8 cellular contexts compared by ENCODE assay signal in the genomic region with DNA sequence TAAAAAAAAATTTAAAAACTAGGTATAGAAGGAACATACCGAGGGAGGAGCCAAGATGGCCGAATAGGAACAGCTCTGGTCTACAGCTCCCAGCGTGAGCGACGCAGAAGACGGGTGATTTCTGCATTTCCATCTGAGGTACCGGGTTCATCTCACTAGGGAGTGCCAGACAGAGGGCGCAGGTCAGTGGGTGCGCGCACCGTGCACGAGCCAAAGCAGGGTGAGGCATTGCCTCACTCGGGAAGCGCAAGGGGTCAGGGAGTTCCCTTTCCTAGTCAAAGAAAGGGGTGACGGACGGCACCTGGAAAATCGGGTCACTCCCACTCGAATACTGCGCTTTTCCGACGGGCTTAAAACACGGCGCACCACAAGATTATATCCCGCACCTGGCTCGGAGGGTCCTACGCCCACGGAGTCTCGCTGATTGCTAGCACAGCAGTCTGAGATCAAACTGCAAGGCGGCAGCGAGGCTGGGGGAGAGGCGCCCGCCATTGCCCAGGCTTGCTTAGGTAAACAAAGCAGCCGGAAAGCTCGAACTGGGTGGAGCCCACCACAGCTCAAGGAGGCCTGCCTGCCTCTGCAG. TPM values are rescaled to one million over a fixed set of nuclear protein-coding genes. Genes with fewer than 3 reads are reported as not detected.
DNase-seq lines count a peak whose midpoint lies in the region; ATAC-seq and TF ChIP-seq lines count a peak whose summit lies in the region.
"Not testable (repeated sequence)": the region's sequence is repeated elsewhere in the genome, so short reads cannot be mapped to it uniquely, and the experiment has no call there.

No MANE protein-coding gene starts in this region.

- DNase-seq in NCI-H345 treated with DMSO at 0.1 percent for 48 hours (lab: John Stamatoyannopoulos, UW; ENCODE audit: unreplicated experiment) (peak; percentile 12), left lung (peak in 1 of 2 donors; percentile 38), progenitor cell of endocrine pancreas (ENCODE audit: low spot score, unreplicated experiment) (peak; percentile 55), type B pancreatic cell (ENCODE audit: extremely low spot score, unreplicated experiment) (peak; percentile 74)
- peak; percentile 21 for DNase-seq in activated CD4-positive, alpha-beta T cell treated with anti-CD3 and anti-CD28 coated beads, Interleukin-2, amount 50 U/mL, for 1 hour
- DNase-seq in endodermal cell = not testable (repeated sequence)

- intact Hi-C loops in left lung (cut with DNase I) = not testable (repeated sequence)

- H3K4me3 ChIP-seq in endodermal cell (ENCODE audit: low read length) = peak overlapping the region; percentile 98
- peak overlapping the region in 1 of 2 donors; percentile 19 for H3K4me3 ChIP-seq in left lung

- H3K9ac ChIP-seq in endodermal cell (ENCODE audit: extremely low read depth, low read length, poor library complexity, severe bottlenecking) = peak overlapping the region; percentile 59

- 8% methylated on average over 28 of the region's 34 CpGs; no CpG with 5 or more reads in 1 of the 2 experiments for WGBS in endodermal cell (ENCODE audit: insufficient coverage in 1 of 2, insufficient read length in 1 of 2), 2 experiments

- not testable (repeated sequence) for H3K36me3 ChIP-seq in endodermal cell (ENCODE audit: control insufficient read depth, insufficient read depth, low read length); left lung

- H3K27me3 Mint-ChIP-seq in activated naive CD4-positive, alpha-beta T cell treated with anti-CD3 and anti-CD28 coated beads, Interleukin-2, amount 50 U/mL, for 24 hours; endodermal cell (ENCODE audit: insufficient read depth); progenitor cell of endocrine pancreas; type B pancreatic cell: not testable (repeated sequence)

- H3K9me3 Mint-ChIP-seq in activated naive CD4-positive, alpha-beta T cell treated with anti-CD3 and anti-CD28 coated beads, Interleukin-2, amount 50 U/mL, for 24 hours; progenitor cell of endocrine pancreas (ENCODE audit: low read depth); type B pancreatic cell: not testable (repeated sequence)
- H3K9me3 Mint-ChIP-seq in endodermal cell = peaks cover 21% of the 10 kb centered on the region

- H3K36me3 Mint-ChIP-seq in activated naive CD4-positive, alpha-beta T cell treated with anti-CD3 and anti-CD28 coated beads, Interleukin-2, amount 50 U/mL, for 24 hours; endodermal cell (ENCODE audit: low read depth); progenitor cell of endocrine pancreas (ENCODE audit: insufficient read depth); type B pancreatic cell: not testable (repeated sequence)

- not testable (repeated sequence) for H3K4me1 Mint-ChIP-seq in activated naive CD4-positive, alpha-beta T cell treated with anti-CD3 and anti-CD28 coated beads, Interleukin-2, amount 50 U/mL, for 24 hours; type B pancreatic cell (ENCODE audit: unreplicated experiment)
- H3K4me1 Mint-ChIP-seq in endodermal cell (peaks cover 17% of the 10 kb centered on the region), progenitor cell of endocrine pancreas (ENCODE audit: low read depth) (peaks cover 18% of the 10 kb centered on the region)

- H3K27ac ChIP-seq in endodermal cell (ENCODE audit: low read depth, low read length) = peak overlapping the region; percentile 80
- H3K27ac ChIP-seq in left lung = not testable (repeated sequence)

- not testable (repeated sequence) for TF ChIP-seq CTCF in endodermal cell (conservative IDR thresholded peaks at IDR 0.05); left lung (IDR thresholded peaks at IDR 0.05); progenitor cell of endocrine pancreas (IDR thresholded peaks at IDR 0.05; ENCODE audit: unreplicated experiment)
- TF ChIP-seq CTCF in type B pancreatic cell (conservative IDR thresholded peaks at IDR 0.05) = peak; percentile 17

- peak overlapping the region; percentile 84 for H3K4me3 Mint-ChIP-seq in activated naive CD4-positive, alpha-beta T cell treated with anti-CD3 and anti-CD28 coated beads, Interleukin-2, amount 50 U/mL, for 24 hours
- H3K4me3 Mint-ChIP-seq in endodermal cell (peak overlapping the region; percentile 83), progenitor cell of endocrine pancreas (ENCODE audit: low read depth) (peak overlapping the region; percentile 83), type B pancreatic cell (peak overlapping the region; percentile 92)

- peak overlapping the region; percentile 78 for H3K27ac Mint-ChIP-seq in activated naive CD4-positive, alpha-beta T cell treated with anti-CD3 and anti-CD28 coated beads, Interleukin-2, amount 50 U/mL, for 24 hours
- H3K27ac Mint-ChIP-seq in endodermal cell (peak overlapping the region; percentile 100), progenitor cell of endocrine pancreas (peak overlapping the region; percentile 100), type B pancreatic cell (peak overlapping the region; percentile 93)

- peak; percentile 75 for ATAC-seq in GM18517 (IDR thresholded peaks at IDR 0.05; ENCODE audit: unreplicated experiment)
- ATAC-seq in left lung = peak; percentile 40

- not testable (repeated sequence) for H3K4me1 ChIP-seq in endodermal cell (ENCODE audit: control insufficient read depth, insufficient read depth, low read length); left lung

- not testable (repeated sequence) for H3K27me3 ChIP-seq in endodermal cell (ENCODE audit: control insufficient read depth, insufficient read depth, low read length, poor library complexity, severe bottlenecking); left lung

- H3K9me3 ChIP-seq in endodermal cell (ENCODE audit: control insufficient read depth, low read length); left lung: not testable (repeated sequence)

RNA-seq across cellular contexts. Expression of a gene that starts 19.6 kb away (rescaled TPM):
- total RNA-seq in endodermal cell (10 to 100 TPM; 67.2 to 75.7 TPM), left lung (10 to 100 TPM; 41.8 to 87.2 TPM), progenitor cell of endocrine pancreas (59.4 and 62.8 TPM in 2 replicates), type B pancreatic cell (ENCODE audit: low replicate concordance) (29.5 and 39.8 TPM in 2 replicates)
- polyA plus RNA-seq in endodermal cell (2013, experiment 1 of 2) = 69.3 TPM
- 59.2 TPM for polyA plus RNA-seq in endodermal cell (2013, experiment 2 of 2)
